23 cellular contexts compared by ENCODE assay signal in genomic region chr1:72137665-72138064, GRCh38.
"Had no signal": no experiment of that assay in that cellular context is flagged by ENCODE, and none has a peak within 500 bp of the region (broad histone marks: within the 10 kb centered on the region; RNA-seq: fewer than 3 reads in every experiment).

No MANE protein-coding gene starts in this region.

- H3K4me3 ChIP-seq: breast epithelium, esophagus muscularis mucosa, lower lobe of right lung, neural progenitor cell, spleen, transverse colon had no signal

- H3K27me3 ChIP-seq: breast epithelium, esophagus muscularis mucosa, neural progenitor cell, spleen, transverse colon had no signal

- DNase-seq: activated CD4-positive, alpha-beta T cell treated with anti-CD3 and anti-CD28 coated beads for 48 hours; activated CD4-positive, alpha-beta T cell treated with anti-CD3 and anti-CD28 coated beads, Interleukin-2, amount 50 U/mL, for 48 hours; activated CD8-positive, alpha-beta memory T cell treated with anti-CD3 and anti-CD28 coated beads for 24 hours; activated effector memory CD4-positive, alpha-beta T cell treated with anti-CD3 and anti-CD28 coated beads, Interleukin-2, amount 50 U/mL, for 16 hours; activated naive CD4-positive, alpha-beta T cell treated with anti-CD3 and anti-CD28 coated beads for 36 hours; activated naive CD8-positive, alpha-beta T cell treated with anti-CD3 and anti-CD28 coated beads, Interleukin-2, amount 10 ng/mL, durations not matched to agents 7 days and 5 days; amniotic stem cell; central memory CD4-positive, alpha-beta T cell; kidney glomerular epithelial cell; lower lobe of right lung; mesenchymal stem cell; natural killer cell; occipital lobe; right cardiac atrium; spleen; stimulated activated naive CD4-positive, alpha-beta T cell; T-helper 9 cell; transverse colon had no signal

- H3K36me3 ChIP-seq: breast epithelium, esophagus muscularis mucosa, lower lobe of right lung, neural progenitor cell, spleen, transverse colon had no signal

- H3K4me1 ChIP-seq: breast epithelium, esophagus muscularis mucosa, lower lobe of right lung, neural progenitor cell, parathyroid adenoma, spleen, transverse colon had no signal

- H3K9me3 ChIP-seq: lower lobe of right lung had no signal

- H3K27ac ChIP-seq: breast epithelium, esophagus muscularis mucosa, lower lobe of right lung, neural progenitor cell, parathyroid adenoma, spleen, transverse colon, VCaP had no signal
